10 cellular contexts compared by ENCODE assay signal in genomic region chr12:53327435-53328042, GRCh38. TPM values are rescaled to one million over a fixed set of nuclear protein-coding genes. Genes with fewer than 3 reads are reported as not detected.
DNase-seq lines count a peak whose midpoint lies in the region; ATAC-seq, FAIRE-seq and TF ChIP-seq lines count a peak whose summit lies in the region.
"Had no signal": no experiment of that assay in that cellular context is flagged by ENCODE, and none has a peak within 500 bp of the region (broad histone marks: within the 10 kb centered on the region; RNA-seq: fewer than 3 reads in every experiment).

No MANE protein-coding gene starts in this region.

- peak; percentile 41 for TF ChIP-seq CTCF in fibroblast of pulmonary artery (IDR thresholded peaks at IDR 0.05; ENCODE audit: low read length, missing control alignments)
- TF ChIP-seq CTCF in pancreas (IDR thresholded peaks at IDR 0.05) = no peak

- H3K4me3 Mint-ChIP-seq in activated naive CD8-positive, alpha-beta T cell = peak overlapping the region; percentile 17
- H3K4me3 Mint-ChIP-seq in activated naive CD8-positive, alpha-beta T cell treated with anti-CD3 and anti-CD28 coated beads for 36 hours = no peak overlapping the region

- H3K27me3 ChIP-seq in pancreas = no peaks in the 10 kb centered on the region

- H3K36me3 Mint-ChIP-seq in activated naive CD8-positive, alpha-beta T cell = no peaks in the 10 kb centered on the region
- no peaks in the 10 kb centered on the region for H3K36me3 Mint-ChIP-seq in activated naive CD8-positive, alpha-beta T cell treated with anti-CD3 and anti-CD28 coated beads for 36 hours

- no peak for FAIRE-seq in pancreas (lab: Jason Lieb, UNC)

- no peak for DNase-seq in activated naive CD8-positive, alpha-beta T cell treated with anti-CD3 and anti-CD28 coated beads for 36 hours
- DNase-seq in RPMI7951 (ENCODE audit: low read depth) (peak; percentile 25), fibroblast of pulmonary artery (ENCODE audit: low read depth) (peak; percentile 45), pancreas (no peak), hippocampal formation (lab: John Stamatoyannopoulos, UW) (no peak)
- no peak for DNase-seq in NK-92 treated with Interleukin-12 subunit alpha and Interleukin-12 subunit beta, amount 100 ng/mL, for 24 hours (lab: John Stamatoyannopoulos, UW)
- DNase-seq: NCI-H2107; stimulated activated CD4-positive, alpha-beta T cell treated with anti-CD3 and anti-CD28 coated beads, Interleukin-4, amount 100 ng/mL, for 4 hours had no signal

- H3K4me1 Mint-ChIP-seq in activated naive CD8-positive, alpha-beta T cell (ENCODE audit: low read depth) = peaks cover 21% of the 10 kb centered on the region
- peaks cover 15% of the 10 kb centered on the region for H3K4me1 Mint-ChIP-seq in activated naive CD8-positive, alpha-beta T cell treated with anti-CD3 and anti-CD28 coated beads for 36 hours

- H3K4me3 ChIP-seq in fibroblast of pulmonary artery (replicated peaks; ENCODE audit: low read depth, low read length) = no peak overlapping the region
- no peak overlapping the region for H3K4me3 ChIP-seq in pancreas

- WGBS in pancreas, 2 donors = 57 to 70% methylated on average over 3 of the region's 3 CpGs

- H3K27ac ChIP-seq in temporal lobe (ENCODE audit: low read depth, low read length) = peak overlapping the region; percentile 99
- no peak overlapping the region for H3K27ac ChIP-seq in pancreas

- intact Hi-C loops in pancreas (cut with DNase I) = no loop called here

- H3K27me3 Mint-ChIP-seq in activated naive CD8-positive, alpha-beta T cell = no peaks in the 10 kb centered on the region
- no peaks in the 10 kb centered on the region for H3K27me3 Mint-ChIP-seq in activated naive CD8-positive, alpha-beta T cell treated with anti-CD3 and anti-CD28 coated beads for 36 hours

- no peaks in the 10 kb centered on the region for H3K9me3 ChIP-seq in pancreas

- no peaks in the 10 kb centered on the region for H3K9me3 Mint-ChIP-seq in activated naive CD8-positive, alpha-beta T cell (ENCODE audit: low read depth)
- H3K9me3 Mint-ChIP-seq in activated naive CD8-positive, alpha-beta T cell treated with anti-CD3 and anti-CD28 coated beads for 36 hours = no peaks in the 10 kb centered on the region

- H3K4me1 ChIP-seq in pancreas = peaks cover 0 to 13% (median 7%) of the 10 kb centered on the region in 3 donors

- no peak overlapping the region for H3K27ac Mint-ChIP-seq in activated naive CD8-positive, alpha-beta T cell
- no peak overlapping the region for H3K27ac Mint-ChIP-seq in activated naive CD8-positive, alpha-beta T cell treated with anti-CD3 and anti-CD28 coated beads for 36 hours

- no peak for ATAC-seq in pancreas

- H3K36me3 ChIP-seq in pancreas = no peaks in the 10 kb centered on the region

RNA-seq across cellular contexts. Expression of gene AAAS, which starts 6.1 kb away (rescaled TPM):
- total RNA-seq in activated naive CD8-positive, alpha-beta T cell treated with anti-CD3 and anti-CD28 coated beads for 36 hours = 10 to 100 TPM; 79.9 to 86.4 TPM
- 43.9 and 56.0 TPM in 2 replicates for total RNA-seq in RPMI7951 (2014; rRNA removed; shearing (Covaris generic))
- total RNA-seq in temporal lobe (29.0 TPM), pancreas (10 to 100 TPM; 18.6 to 37.0 (median 22.6) TPM)
- polyA plus RNA-seq in pancreas = 10 to 100 TPM; 51.7 to 61.1 TPM

RNA-seq across cellular contexts. Expression of gene SP7, which starts 8.6 kb away (rescaled TPM):
- total RNA-seq in activated naive CD8-positive, alpha-beta T cell treated with anti-CD3 and anti-CD28 coated beads for 36 hours = not detected
- total RNA-seq in RPMI7951 (2014; rRNA removed; shearing (Covaris generic)) = not detected in 2 replicates
- not detected for total RNA-seq in temporal lobe
- total RNA-seq in pancreas = not detected
- not detected for polyA plus RNA-seq in pancreas

RNA-seq across cellular contexts. Expression of gene MYG1, which starts 28.0 kb away (rescaled TPM):
- total RNA-seq in activated naive CD8-positive, alpha-beta T cell treated with anti-CD3 and anti-CD28 coated beads for 36 hours = 10 to 100 TPM; 73.4 to 79.7 TPM
- 55.9 and 60.0 TPM in 2 replicates for total RNA-seq in RPMI7951 (2014; rRNA removed; shearing (Covaris generic))
- 27.0 TPM for total RNA-seq in temporal lobe
- total RNA-seq in pancreas = 10 to 100 TPM; 25.4 to 34.1 (median 30.6) TPM
- polyA plus RNA-seq in pancreas = 10 to 100 TPM; 58.1 to 76.9 TPM

RNA-seq across cellular contexts. Expression of gene PFDN5, which starts 32.2 kb away (rescaled TPM):
- 100 to 1,000 TPM; 309 to 321 TPM for total RNA-seq in activated naive CD8-positive, alpha-beta T cell treated with anti-CD3 and anti-CD28 coated beads for 36 hours
- 480 and 497 TPM in 2 replicates for total RNA-seq in RPMI7951 (2014; rRNA removed; shearing (Covaris generic))
- total RNA-seq in temporal lobe (401 TPM), pancreas (100 to 1,000 TPM; 203 to 247 (median 231) TPM)
- polyA plus RNA-seq in pancreas = 100 to 1,000 TPM; 874 to 875 TPM

RNA-seq across cellular contexts. Expression of gene SP1, which starts 52.4 kb away (rescaled TPM):
- total RNA-seq in activated naive CD8-positive, alpha-beta T cell treated with anti-CD3 and anti-CD28 coated beads for 36 hours = 10 to 100 TPM; 65.8 to 68.1 TPM
- 29.3 and 35.2 TPM in 2 replicates for total RNA-seq in RPMI7951 (2014; rRNA removed; shearing (Covaris generic))
- total RNA-seq in temporal lobe (12.8 TPM), pancreas (10 to 100 TPM; 25.1 to 48.4 (median 32.5) TPM)
- polyA plus RNA-seq in pancreas = 10 to 100 TPM in 1 of 2 donors, 1 to 10 TPM in 1; 8.4 to 10.8 TPM

Comparison
In these comparisons a context has a peak if more than half of its experiments do, and no peak if none do; other contexts are left out.
1. DNase-seq: peak in RPMI7951 (single experiment) and fibroblast of pulmonary artery (single experiment); none in activated naive CD8-positive, alpha-beta T cell treated with anti-CD3 and anti-CD28 coated beads for 36 hours (single experiment), pancreas (0 of 6), NK-92 treated with Interleukin-12 subunit alpha and Interleukin-12 subunit beta, amount 100 ng/mL, for 24 hours (single experiment) and hippocampal formation (0 of 2).